24 cellular contexts compared by ENCODE assay signal in genomic region chr9:108117775-108118174, GRCh38.
A peak's percentile ranks its signal among the peaks of the same experiment; 100 is the strongest.
DNase-seq lines count a peak whose midpoint lies in the region; ATAC-seq and TF ChIP-seq lines count a peak whose summit lies in the region.
"Had no signal": no experiment of that assay in that cellular context is flagged by ENCODE, and none has a peak within 500 bp of the region (broad histone marks: within the 10 kb centered on the region; RNA-seq: fewer than 3 reads in every experiment).

No MANE protein-coding gene starts in this region.

- no peaks in the 10 kb centered on the region for H3K27me3 ChIP-seq in endodermal cell (ENCODE audit: control insufficient read depth, insufficient read depth, low read length, poor library complexity, severe bottlenecking)
- H3K27me3 ChIP-seq: adrenal gland, heart right ventricle, pancreas, sigmoid colon, stomach, upper lobe of right lung had no signal

- no peaks in the 10 kb centered on the region for H3K4me1 ChIP-seq in endodermal cell (ENCODE audit: control insufficient read depth, insufficient read depth, low read length)
- H3K4me1 ChIP-seq: adrenal gland, lower lobe of right lung, sigmoid colon, upper lobe of right lung had no signal

- peaks cover 9% of the 10 kb centered on the region for H3K4me1 Mint-ChIP-seq in endodermal cell
- H3K4me1 Mint-ChIP-seq: activated CD4-positive, alpha-beta T cell treated with anti-CD3 and anti-CD28 coated beads for 36 hours; activated CD8-positive, alpha-beta memory T cell treated with anti-CD3 and anti-CD28 coated beads, Interleukin-2, amount 10 ng/mL, durations not matched to agents 7 days and 5 days; immature natural killer cell had no signal

- H3K9ac ChIP-seq in endodermal cell (ENCODE audit: extremely low read depth, low read length, poor library complexity, severe bottlenecking) = no peak overlapping the region
- H3K9ac ChIP-seq: KMS-11 had no signal

- H3K4me3 ChIP-seq in AG10803 (ENCODE audit: low read length) (no peak overlapping the region), endodermal cell (ENCODE audit: low read length) (no peak overlapping the region)
- H3K4me3 ChIP-seq: adrenal gland, heart right ventricle, lower lobe of right lung, pancreas, sigmoid colon, stomach, upper lobe of right lung had no signal

- H3K27me3 Mint-ChIP-seq in endodermal cell (ENCODE audit: insufficient read depth) = peaks cover 14% of the 10 kb centered on the region
- H3K27me3 Mint-ChIP-seq: activated CD4-positive, alpha-beta T cell treated with anti-CD3 and anti-CD28 coated beads for 36 hours; activated CD8-positive, alpha-beta memory T cell treated with anti-CD3 and anti-CD28 coated beads, Interleukin-2, amount 10 ng/mL, durations not matched to agents 7 days and 5 days had no signal

- no peaks in the 10 kb centered on the region for H3K9me3 Mint-ChIP-seq in endodermal cell

- TF ChIP-seq CTCF in AG10803 (conservative IDR thresholded peaks at IDR 0.05; ENCODE audit: low read length) (no peak), endodermal cell (conservative IDR thresholded peaks at IDR 0.05) (no peak)

- H3K9me3 ChIP-seq in endodermal cell (ENCODE audit: control insufficient read depth, low read length) = no peaks in the 10 kb centered on the region
- H3K9me3 ChIP-seq: adrenal gland, heart right ventricle, lower lobe of right lung, pancreas, sigmoid colon, stomach, upper lobe of right lung had no signal

- DNase-seq in AG10803 (ENCODE audit: low read depth) (peak; percentile 16), NCI-H510A treated with DMSO at 0.1 percent for 48 hours (lab: John Stamatoyannopoulos, UW) (peak; percentile 43), endodermal cell (no peak), NOMO-1 treated with dmso at 0.1 percent for 144 hours (lab: John Stamatoyannopoulos, UW; ENCODE audit: unreplicated experiment) (no peak)
- no peak for DNase-seq in stimulated activated naive CD8-positive, alpha-beta T cell treated with anti-CD3 and anti-CD28 coated beads, Interleukin-15, Interleukin-2, amounts not matched to agents 100 U/mL and 50 U/mL, for 24 hours
- DNase-seq in stimulated activated naive CD4-positive, alpha-beta T cell treated with Interleukin-2 at 50 U/mL for 16 hours (lab: John Stamatoyannopoulos, UW) = no peak
- DNase-seq: activated CD4-positive, alpha-beta T cell treated with anti-CD3 and anti-CD28 coated beads for 36 hours; activated CD8-positive, alpha-beta memory T cell treated with anti-CD3 and anti-CD28 coated beads, Interleukin-2, amount 10 ng/mL, durations not matched to agents 7 days and 5 days; activated effector memory CD4-positive, alpha-beta T cell treated with anti-CD3 and anti-CD28 coated beads, Interleukin-2, amount 50 U/mL, for 16 hours; adrenal gland; central memory CD4-positive, alpha-beta T cell; COR-L47; effector CD4-positive, alpha-beta T cell; heart right ventricle; immature natural killer cell; lower lobe of right lung; NCI-H1105 treated with DMSO at 0.1 percent for 48 hours; pancreas; sigmoid colon; stomach; upper lobe of right lung had no signal

- ATAC-seq in GM18502 (IDR thresholded peaks at IDR 0.05; ENCODE audit: poor library complexity, unreplicated experiment) = peak; percentile 56
- no peak for ATAC-seq in stimulated activated naive CD8-positive, alpha-beta T cell treated with anti-CD3 and anti-CD28 coated beads, Interleukin-15, Interleukin-2, amounts not matched to agents 100 U/mL and 50 U/mL, for 24 hours
- no peak for ATAC-seq in HG03039 (IDR thresholded peaks at IDR 0.05; ENCODE audit: unreplicated experiment)
- ATAC-seq: activated CD4-positive, alpha-beta T cell treated with anti-CD3 and anti-CD28 coated beads for 36 hours; activated CD8-positive, alpha-beta memory T cell treated with anti-CD3 and anti-CD28 coated beads, Interleukin-2, amount 10 ng/mL, durations not matched to agents 7 days and 5 days; heart right ventricle; lower lobe of right lung; pancreas; upper lobe of right lung had no signal

- no peak overlapping the region for H3K4me3 Mint-ChIP-seq in endodermal cell
- H3K4me3 Mint-ChIP-seq: activated CD4-positive, alpha-beta T cell treated with anti-CD3 and anti-CD28 coated beads for 36 hours; activated CD8-positive, alpha-beta memory T cell treated with anti-CD3 and anti-CD28 coated beads, Interleukin-2, amount 10 ng/mL, durations not matched to agents 7 days and 5 days; immature natural killer cell had no signal

- no peaks in the 10 kb centered on the region for H3K36me3 ChIP-seq in endodermal cell (ENCODE audit: control insufficient read depth, insufficient read depth, low read length)
- H3K36me3 ChIP-seq: adrenal gland, heart right ventricle, lower lobe of right lung, pancreas, sigmoid colon, stomach, upper lobe of right lung had no signal

- WGBS in endodermal cell (ENCODE audit: insufficient coverage in 1 of 2, insufficient read length in 1 of 2), 2 experiments = 92 to 100% methylated on average over 4 of the region's 4 CpGs

- no peak overlapping the region for H3K27ac Mint-ChIP-seq in endodermal cell
- H3K27ac Mint-ChIP-seq: activated CD4-positive, alpha-beta T cell treated with anti-CD3 and anti-CD28 coated beads for 36 hours; activated CD8-positive, alpha-beta memory T cell treated with anti-CD3 and anti-CD28 coated beads, Interleukin-2, amount 10 ng/mL, durations not matched to agents 7 days and 5 days; immature natural killer cell had no signal

- peak overlapping the region; percentile 65 for H3K27ac ChIP-seq in endodermal cell (ENCODE audit: low read depth, low read length)
- H3K27ac ChIP-seq: adrenal gland, heart right ventricle, KMS-11, lower lobe of right lung, pancreas, sigmoid colon, stomach, upper lobe of right lung had no signal

- no peaks in the 10 kb centered on the region for H3K36me3 Mint-ChIP-seq in endodermal cell (ENCODE audit: low read depth)
- H3K36me3 Mint-ChIP-seq: activated CD8-positive, alpha-beta memory T cell treated with anti-CD3 and anti-CD28 coated beads, Interleukin-2, amount 10 ng/mL, durations not matched to agents 7 days and 5 days; immature natural killer cell had no signal

Comparison
In these comparisons a context has a peak if more than half of its experiments do, and no peak if none do; other contexts are left out.
1. DNase-seq: peak in AG10803 (single experiment) and NCI-H510A treated with DMSO at 0.1 percent for 48 hours (single experiment); none in endodermal cell (single experiment), NOMO-1 treated with dmso at 0.1 percent for 144 hours (single experiment), stimulated activated naive CD8-positive, alpha-beta T cell treated with anti-CD3 and anti-CD28 coated beads, Interleukin-15, Interleukin-2, amounts not matched to agents 100 U/mL and 50 U/mL, for 24 hours (single experiment) and stimulated activated naive CD4-positive, alpha-beta T cell treated with Interleukin-2 at 50 U/mL for 16 hours (single experiment).